ENCODE assay signal across 8 cellular contexts in the genomic region with DNA sequence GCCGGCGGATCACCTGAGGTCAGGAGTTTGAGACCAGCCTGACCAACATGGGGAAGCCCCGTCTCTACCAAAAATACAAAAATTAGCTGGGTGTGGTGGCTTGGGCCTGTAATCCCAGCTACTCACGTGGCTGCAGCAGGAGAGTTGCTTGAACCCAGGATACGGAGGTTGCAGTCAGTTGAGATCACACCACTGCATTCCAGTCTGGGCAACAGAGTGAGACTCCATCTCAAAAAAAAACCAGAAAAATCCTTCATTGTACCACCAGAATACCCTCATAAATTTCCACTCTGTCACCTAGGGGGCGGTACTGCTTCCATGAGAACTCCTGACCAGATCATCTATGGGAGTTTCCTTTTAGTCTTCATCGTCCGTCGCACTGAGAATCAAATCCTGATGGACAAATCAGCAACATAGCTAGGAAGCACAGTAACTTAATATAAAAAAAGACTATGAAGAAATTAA.
A peak's percentile ranks its signal among the peaks of the same experiment; 100 is the strongest.
DNase-seq lines count a peak whose midpoint lies in the region; ATAC-seq and TF ChIP-seq lines count a peak whose summit lies in the region.

No MANE protein-coding gene starts in this region.

- no peaks in the 10 kb centered on the region for H3K9me3 Mint-ChIP-seq in CD8-positive, alpha-beta memory T cell
- H3K9me3 Mint-ChIP-seq in T-helper 2 cell treated with Interferon-gamma antibody and Interleukin-4, amounts not matched to agents 5 μg/mL and 100 μg/mL, for 36 hours, result no peaks in the 10 kb centered on the region

- DNase-seq in CD8-positive, alpha-beta memory T cell, result no peak
- peak; percentile 52 for DNase-seq in T-helper 2 cell treated with Interferon-gamma antibody and Interleukin-4, amounts not matched to agents 5 μg/mL and 100 μg/mL, for 36 hours (ENCODE audit: low spot score)
- DNase-seq in fibroblast of the aortic adventitia (ENCODE audit: low read depth) (peak; percentile 92), tibial nerve (ENCODE audit: low spot score in 2 of 2) (no peak), inferior parietal cortex (ENCODE audit: extremely low spot score) (no peak), occipital lobe (lab: John Stamatoyannopoulos, UW) (no peak)

- CTCF ChIA-PET in CD8-positive, alpha-beta memory T cell (lab: Charles Lee), result interaction anchor here (0.8 to 4.9 kb wide), 16 partner anchors 11 to 84 kb away, joined by 3 to 56 read pairs (median 5); no protein-coding TSS in a partner anchor

- peaks cover 2 to 80% (median 5%) of the 10 kb centered on the region in 3 donors for H3K4me1 Mint-ChIP-seq in CD8-positive, alpha-beta memory T cell
- peaks cover 56% of the 10 kb centered on the region for H3K4me1 Mint-ChIP-seq in T-helper 2 cell treated with Interferon-gamma antibody and Interleukin-4, amounts not matched to agents 5 μg/mL and 100 μg/mL, for 36 hours (ENCODE audit: low read depth)

- no peak for TF ChIP-seq EP300 in tibial nerve (IDR thresholded peaks at IDR 0.05)

- H3K27me3 Mint-ChIP-seq in CD8-positive, alpha-beta memory T cell, result no peaks in the 10 kb centered on the region
- H3K27me3 Mint-ChIP-seq in T-helper 2 cell treated with Interferon-gamma antibody and Interleukin-4, amounts not matched to agents 5 μg/mL and 100 μg/mL, for 36 hours (ENCODE audit: low read depth), result peaks cover 4% of the 10 kb centered on the region

- no peaks in the 10 kb centered on the region for H3K27me3 ChIP-seq in CD8-positive, alpha-beta memory T cell (ENCODE audit: insufficient read depth, low read length, poor library complexity, severe bottlenecking)
- no peaks in the 10 kb centered on the region for H3K27me3 ChIP-seq in tibial nerve

- ATAC-seq in HG03045 (IDR thresholded peaks at IDR 0.05; ENCODE audit: unreplicated experiment), result peak; percentile 27
- no peak for ATAC-seq in GM18867 (IDR thresholded peaks at IDR 0.05; ENCODE audit: unreplicated experiment)

- no peak for TF ChIP-seq POLR2A in tibial nerve (IDR thresholded peaks at IDR 0.05)

- POLR2A ChIA-PET in CD8-positive, alpha-beta memory T cell (lab: Charles Lee), result interaction anchor here (0.7 to 3.0 kb wide), 7 partner anchors 10 to 52 kb away, joined by 3 to 14 read pairs (median 3); no protein-coding TSS in a partner anchor

- peak overlapping the region in 7 of 8 donors; percentile 95 to 100 (median 99) for H3K27ac Mint-ChIP-seq in CD8-positive, alpha-beta memory T cell
- H3K27ac Mint-ChIP-seq in T-helper 2 cell treated with Interferon-gamma antibody and Interleukin-4, amounts not matched to agents 5 μg/mL and 100 μg/mL, for 36 hours, result peak overlapping the region; percentile 100

- peak overlapping the region; percentile 69 for H3K27ac ChIP-seq in CD8-positive, alpha-beta memory T cell (ENCODE audit: low read depth, low read length)
- H3K27ac ChIP-seq in tibial nerve, result peak overlapping the region in 3 of 4 donors; percentile 48 to 78 (median 61)

- TF ChIP-seq CTCF in fibroblast of the aortic adventitia (IDR thresholded peaks at IDR 0.05; ENCODE audit: insufficient read depth, low read length), result peak; percentile 62
- peak in 3 of 5 experiments; percentile 14 to 28 (median 25) for TF ChIP-seq CTCF in tibial nerve (IDR thresholded peaks at IDR 0.05)

- H3K4me3 Mint-ChIP-seq in CD8-positive, alpha-beta memory T cell, result peak overlapping the region; percentile 87 to 92 (median 88)
- H3K4me3 Mint-ChIP-seq in T-helper 2 cell treated with Interferon-gamma antibody and Interleukin-4, amounts not matched to agents 5 μg/mL and 100 μg/mL, for 36 hours, result peak overlapping the region; percentile 98

- H3K4me1 ChIP-seq in CD8-positive, alpha-beta memory T cell (ENCODE audit: insufficient read depth, low read length), result peaks cover 68% of the 10 kb centered on the region
- peaks cover 0 to 92% (median 45%) of the 10 kb centered on the region in 4 donors for H3K4me1 ChIP-seq in tibial nerve

- no peaks in the 10 kb centered on the region for H3K36me3 ChIP-seq in CD8-positive, alpha-beta memory T cell (ENCODE audit: insufficient read depth, low read length)
- H3K36me3 ChIP-seq in tibial nerve, result peaks cover 0 to 24% (median 0%) of the 10 kb centered on the region in 3 donors

- H3K4me3 ChIP-seq in CD8-positive, alpha-beta memory T cell (ENCODE audit: low read length), result peak overlapping the region; percentile 57
- H3K4me3 ChIP-seq in fibroblast of the aortic adventitia (ENCODE audit: low read depth, low read length) (peak overlapping the region; percentile 52), tibial nerve (no peak overlapping the region)

- 82 to 84% methylated on average over 9 of the region's 9 CpGs for WGBS in tibial nerve, 2 donors

- no peaks in the 10 kb centered on the region for H3K9me3 ChIP-seq in CD8-positive, alpha-beta memory T cell (ENCODE audit: low read length)
- no peaks in the 10 kb centered on the region for H3K9me3 ChIP-seq in tibial nerve

- peaks cover 0 to 79% (median 7%) of the 10 kb centered on the region in 3 donors for H3K36me3 Mint-ChIP-seq in CD8-positive, alpha-beta memory T cell
- H3K36me3 Mint-ChIP-seq in T-helper 2 cell treated with Interferon-gamma antibody and Interleukin-4, amounts not matched to agents 5 μg/mL and 100 μg/mL, for 36 hours (ENCODE audit: low read depth), result peaks cover 59% of the 10 kb centered on the region

Comparison
In these comparisons a context has a peak if more than half of its experiments do, and no peak if none do; other contexts are left out.
1. DNase-seq: peak in T-helper 2 cell treated with Interferon-gamma antibody and Interleukin-4, amounts not matched to agents 5 μg/mL and 100 μg/mL, for 36 hours (single experiment) and fibroblast of the aortic adventitia (single experiment); none in CD8-positive, alpha-beta memory T cell (0 of 5), tibial nerve (0 of 2), inferior parietal cortex (single experiment) and occipital lobe (single experiment).
2. H3K4me3 ChIP-seq: peak in CD8-positive, alpha-beta memory T cell (single experiment) and fibroblast of the aortic adventitia (single experiment); none in tibial nerve (0 of 4).